ENCODE assay signal across 8 cellular contexts in genomic region chr4:139177888-139178609, GRCh38. TPM values are rescaled to one million over a fixed set of nuclear protein-coding genes. Genes with fewer than 3 reads are reported as not detected.
DNase-seq lines count a peak whose midpoint lies in the region; ATAC-seq and TF ChIP-seq lines count a peak whose summit lies in the region.

No MANE protein-coding gene starts in this region.

- DNase-seq in EL, result peak; percentile 94
- peak; percentile 83 for DNase-seq in H4 (ENCODE audit: low spot score)
- DNase-seq in LHCN-M2 (ENCODE audit: low read depth), result peak; percentile 91
- peak; percentile 91 for DNase-seq in RPMI7951 (ENCODE audit: low read depth)
- DNase-seq in fibroblast of mammary gland (ENCODE audit: low read depth), result peak; percentile 90
- DNase-seq in natural killer cell treated with Interleukin-12 subunit alpha and Interleukin-12 subunit beta and Interleukin-15 and Interleukin-18, amount 100 ng/mL, for 72 hours (ENCODE audit: low spot score), result peak; percentile 95
- DNase-seq in stimulated activated naive CD4-positive, alpha-beta T cell treated with Interleukin-2 at 50 U/mL for 16 hours (lab: John Stamatoyannopoulos, UW), result peak; percentile 84

- peak overlapping the region; percentile 78 for H3K4me3 ChIP-seq in fibroblast of mammary gland (ENCODE audit: control insufficient read depth, low read depth, low read length)

- peak overlapping the region; percentile 88 for H3K4me3 Mint-ChIP-seq in activated T-helper 17 cell treated with anti-CD3 and anti-CD28 coated beads, Interleukin-2, amount 50 U/mL, for 72 hours
- peak overlapping the region; percentile 90 for H3K4me3 Mint-ChIP-seq in natural killer cell treated with Interleukin-12 subunit alpha and Interleukin-12 subunit beta and Interleukin-15 and Interleukin-18, amount 100 ng/mL, for 72 hours

- no peaks in the 10 kb centered on the region for H3K36me3 Mint-ChIP-seq in activated T-helper 17 cell treated with anti-CD3 and anti-CD28 coated beads, Interleukin-2, amount 50 U/mL, for 72 hours (ENCODE audit: low read depth)
- no peaks in the 10 kb centered on the region for H3K36me3 Mint-ChIP-seq in natural killer cell treated with Interleukin-12 subunit alpha and Interleukin-12 subunit beta and Interleukin-15 and Interleukin-18, amount 100 ng/mL, for 72 hours

- no peaks in the 10 kb centered on the region for H3K4me1 Mint-ChIP-seq in activated T-helper 17 cell treated with anti-CD3 and anti-CD28 coated beads, Interleukin-2, amount 50 U/mL, for 72 hours
- H3K4me1 Mint-ChIP-seq in natural killer cell treated with Interleukin-12 subunit alpha and Interleukin-12 subunit beta and Interleukin-15 and Interleukin-18, amount 100 ng/mL, for 72 hours (ENCODE audit: low read depth in 2 of 2), result peaks cover 4 to 13% of the 10 kb centered on the region in 2 donors

- no peak for TF ChIP-seq CTCF in fibroblast of mammary gland (conservative IDR thresholded peaks at IDR 0.05; ENCODE audit: control insufficient read depth, insufficient read depth, low read depth, low read length)

- ATAC-seq in activated T-helper 17 cell treated with anti-CD3 and anti-CD28 coated beads, Interleukin-2, amount 50 U/mL, for 72 hours (replicated peaks), result peak; percentile 75
- peak; percentile 88 to 91 for ATAC-seq in natural killer cell treated with Interleukin-12 subunit alpha and Interleukin-12 subunit beta and Interleukin-15 and Interleukin-18, amount 100 ng/mL, for 72 hours

- H3K27me3 Mint-ChIP-seq in activated T-helper 17 cell treated with anti-CD3 and anti-CD28 coated beads, Interleukin-2, amount 50 U/mL, for 72 hours, result no peaks in the 10 kb centered on the region
- H3K27me3 Mint-ChIP-seq in natural killer cell treated with Interleukin-12 subunit alpha and Interleukin-12 subunit beta and Interleukin-15 and Interleukin-18, amount 100 ng/mL, for 72 hours, result no peaks in the 10 kb centered on the region

- H3K9me3 Mint-ChIP-seq in activated T-helper 17 cell treated with anti-CD3 and anti-CD28 coated beads, Interleukin-2, amount 50 U/mL, for 72 hours, result no peaks in the 10 kb centered on the region
- no peaks in the 10 kb centered on the region for H3K9me3 Mint-ChIP-seq in natural killer cell treated with Interleukin-12 subunit alpha and Interleukin-12 subunit beta and Interleukin-15 and Interleukin-18, amount 100 ng/mL, for 72 hours

- peak overlapping the region; percentile 56 for H3K27ac Mint-ChIP-seq in activated T-helper 17 cell treated with anti-CD3 and anti-CD28 coated beads, Interleukin-2, amount 50 U/mL, for 72 hours
- H3K27ac Mint-ChIP-seq in natural killer cell treated with Interleukin-12 subunit alpha and Interleukin-12 subunit beta and Interleukin-15 and Interleukin-18, amount 100 ng/mL, for 72 hours, result peak overlapping the region; percentile 54 to 68

RNA-seq across cellular contexts. Expression of gene ELF2, which starts 1.0 kb away (rescaled TPM):
- total RNA-seq in H4 (2014; rRNA removed; shearing (Covaris generic)), result 33.2 and 33.7 TPM in 2 replicates
- total RNA-seq in LHCN-M2 (2014; rRNA removed), result 20.5 and 21.1 TPM in 2 replicates
- 7.1 TPM for polyA plus RNA-seq in LHCN-M2 (2012)
- total RNA-seq in RPMI7951 (2014; rRNA removed; shearing (Covaris generic)), result 24.8 and 28.5 TPM in 2 replicates
- total RNA-seq in activated T-helper 17 cell treated with anti-CD3 and anti-CD28 coated beads, Interleukin-2, amount 50 U/mL, for 72 hours, result 10 to 100 TPM; 29.7 to 35.2 TPM
- 10 to 100 TPM; 39.7 to 46.2 TPM for total RNA-seq in natural killer cell treated with Interleukin-12 subunit alpha and Interleukin-12 subunit beta and Interleukin-15 and Interleukin-18, amount 100 ng/mL, for 72 hours

Comparison
In these comparisons a context has a peak if more than half of its experiments do, and no peak if none do; other contexts are left out.
1. Peak in every context shown above with its lines: DNase-seq, ATAC-seq and H3K4me3 ChIP-seq.